In genomic region chr4:17809667-17810066, GRCh38 we compare ENCODE assay signal across 8 cellular contexts.
A peak's percentile ranks its signal among the peaks of the same experiment; 100 is the strongest.
DNase-seq lines count a peak whose midpoint lies in the region; TF ChIP-seq lines count a peak whose summit lies in the region.

No MANE protein-coding gene starts in this region.

- H3K27me3 ChIP-seq in ACC112 (ENCODE audit: insufficient read depth, low read length): no peaks in the 10 kb centered on the region
- no peaks in the 10 kb centered on the region for H3K27me3 ChIP-seq in KMS-11 (ENCODE audit: insufficient read depth, low read depth)
- no peaks in the 10 kb centered on the region for H3K27me3 ChIP-seq in muscle layer of colon (ENCODE audit: control insufficient read depth in 1 of 2, insufficient read depth in 2 of 2, low read length in 2 of 2)

- no peaks in the 10 kb centered on the region for H3K9me3 ChIP-seq in muscle layer of colon (ENCODE audit: low read length)

- CTCF ChIA-PET in GM10248 (lab: Yijun Ruan, JAX): interaction anchor here (0.8 to 4.1 kb wide), 9 partner anchors 9 to 264 kb away, joined by 3 to 27 read pairs (median 5); no protein-coding TSS in a partner anchor

- no peaks in the 10 kb centered on the region; the same call in 1 of the 2 replicates for H3K36me3 ChIP-seq in ACC112 (ENCODE audit: insufficient read depth, low read length)
- 0 out of 2 replicates have a peak, but pooled peaks cover 5% of the 10 kb centered on the region for H3K36me3 ChIP-seq in KMS-11 (ENCODE audit: insufficient read depth)
- peaks cover under 1% of the 10 kb centered on the region for H3K36me3 ChIP-seq in muscle layer of colon (ENCODE audit: insufficient read depth, low read length)

- H3K79me2 ChIP-seq in ACC112 (ENCODE audit: control insufficient read depth, insufficient read depth, low read length, unreplicated experiment) (peaks cover 96% of the 10 kb centered on the region), KMS-11 (ENCODE audit: insufficient read depth, low read depth) (peaks cover 92% of the 10 kb centered on the region)

- H3K9ac ChIP-seq in KMS-11 (peak overlapping the region; percentile 90; the same call in 1 of the 2 replicates), muscle layer of colon (ENCODE audit: low read length) (peak overlapping the region; percentile 85)

- POLR2A ChIA-PET in GM10248 (lab: Yijun Ruan, JAX): no interaction called here

- peak overlapping the region; percentile 83 for H3K4me3 ChIP-seq in ACC112 (ENCODE audit: low read depth, low read length)
- no peak overlapping the region for H3K4me3 ChIP-seq in KMS-11 (IDR thresholded peaks at IDR 0.05; ENCODE audit: insufficient read depth, low read depth, low read length)
- peak overlapping the region; percentile 82 to 84 for H3K4me3 ChIP-seq in muscle layer of colon (ENCODE audit: low read depth in 1 of 2, low read length in 2 of 2)

- peak overlapping the region; percentile 80 for H3K4me2 ChIP-seq in KMS-11

- peaks cover 18% of the 10 kb centered on the region for H4K20me1 ChIP-seq in KMS-11 (ENCODE audit: insufficient read depth)

- peaks cover 21% of the 10 kb centered on the region for H3K4me1 ChIP-seq in ACC112 (ENCODE audit: control insufficient read depth, insufficient read depth, low read length, unreplicated experiment)
- peaks cover 48% of the 10 kb centered on the region for H3K4me1 ChIP-seq in KMS-11 (ENCODE audit: low read depth, poor library complexity, severe bottlenecking)
- H3K4me1 ChIP-seq in muscle layer of colon (ENCODE audit: insufficient read depth, low read length): peaks cover 35% of the 10 kb centered on the region

- DNase-seq in central memory CD4-positive, alpha-beta T cell: peak; percentile 7
- no peak for DNase-seq in GM10248 (ENCODE audit: extremely low spot score)
- DNase-seq in AG20443 (ENCODE audit: low spot score): no peak
- no peak for DNase-seq in CD1c-positive myeloid dendritic cell (ENCODE audit: extremely low spot score)
- no peak for DNase-seq in cortex of kidney (lab: John Stamatoyannopoulos, UW)

- H2AFZ ChIP-seq in ACC112 (ENCODE audit: low read length, unreplicated experiment): no peak overlapping the region
- H2AFZ ChIP-seq in KMS-11 (ENCODE audit: low read depth): no peak overlapping the region

- TF ChIP-seq CTCF in KMS-11 (conservative IDR thresholded peaks at IDR 0.05; ENCODE audit: low read depth, low read length) (no peak), GM10248 (IDR thresholded peaks at IDR 0.05; ENCODE audit: control extremely low read depth, extremely low read depth, low read depth, missing control alignments) (no peak)

- peak overlapping the region; percentile 76 for H3K27ac ChIP-seq in ACC112 (ENCODE audit: low read depth, low read length)
- H3K27ac ChIP-seq in KMS-11: peak overlapping the region; percentile 94
- H3K27ac ChIP-seq in muscle layer of colon (ENCODE audit: low read depth, low read length): peak overlapping the region; percentile 94
